ENCODE assay signal across 1 cellular context in genomic region chr16:49640606-49641005, GRCh38.
TF ChIP-seq lines count a peak whose summit lies in the region.

No MANE protein-coding gene starts in this region.

TF ChIP-seq in GM23338, 12 proteins besides CTCF, POLR2A, EP300 and RAD21 (continued from another document):
- no peak for TF ChIP-seq ZNF462 (CRISPR knock-in tag; IDR thresholded peaks at IDR 0.05)
- TF ChIP-seq STAT1 (IDR thresholded peaks at IDR 0.05; ENCODE audit: unreplicated experiment) = no peak
- no peak for TF ChIP-seq REST (IDR thresholded peaks at IDR 0.05; ENCODE audit: unreplicated experiment)
- no peak for TF ChIP-seq ZNF331 (CRISPR knock-in tag; IDR thresholded peaks at IDR 0.05; ENCODE audit: low read depth)
